ENCODE assay signal across 13 cellular contexts in genomic region chr12:1668833-1669543, GRCh38. TPM values are rescaled to one million over a fixed set of nuclear protein-coding genes. Genes with fewer than 3 reads are reported as not detected.
DNase-seq lines count a peak whose midpoint lies in the region; ATAC-seq, FAIRE-seq and TF ChIP-seq lines count a peak whose summit lies in the region.
"Had no signal": no experiment of that assay in that cellular context is flagged by ENCODE, and none has a peak within 500 bp of the region (broad histone marks: within the 10 kb centered on the region; RNA-seq: fewer than 3 reads in every experiment).

No MANE protein-coding gene starts in this region.

- no peak for TF ChIP-seq CTCF in GM12878 (IDR thresholded peaks at IDR 0.05 in 2 of 3, conservative IDR thresholded peaks at IDR 0.05 in 1 of 3; ENCODE audit: control insufficient read depth in 2 of 3, extremely low read depth in 1 of 3, insufficient read depth in 1 of 3, low read depth in 3 of 3, low read length in 3 of 3)

- 0 out of 2 replicates have a peak overlapping the region, but pooled peaks have one; percentile 29 for H3K9ac ChIP-seq in GM12878 (ENCODE audit: control insufficient read depth, insufficient read depth, low read length)

- H3K27ac Mint-ChIP-seq in activated naive CD4-positive, alpha-beta T cell treated with anti-CD3 and anti-CD28 coated beads, Interleukin-2, amount 10 ng/mL, durations not matched to agents 7 days and 5 days: peak overlapping the region; percentile 44
- H3K27ac Mint-ChIP-seq in naive B cell: peak overlapping the region in 4 of 6 donors; percentile 2 to 65 (median 26)

- peak; percentile 41 for FAIRE-seq in GM12878 (lab: Jason Lieb, UNC)

- H3K9me3 Mint-ChIP-seq in activated naive CD4-positive, alpha-beta T cell treated with anti-CD3 and anti-CD28 coated beads, Interleukin-2, amount 10 ng/mL, durations not matched to agents 7 days and 5 days: no peaks in the 10 kb centered on the region
- peaks cover 0 to 2% (median 0%) of the 10 kb centered on the region in 7 donors for H3K9me3 Mint-ChIP-seq in naive B cell

- TF ChIP-seq EP300 in GM12878 (IDR thresholded peaks at IDR 0.05; ENCODE audit: borderline replicate concordance in 1 of 2, control insufficient read depth in 1 of 2, low read depth in 2 of 2, low read length in 2 of 2): no peak

- no peak overlapping the region for H3K27ac ChIP-seq in GM12878 (ENCODE audit: control insufficient read depth, insufficient read depth)
- H3K27ac ChIP-seq in aorta (ENCODE audit: low read depth in 1 of 2, low read length in 2 of 2): no peak overlapping the region
- H3K27ac ChIP-seq: cardiac muscle cell had no signal

- H3K4me3 ChIP-seq in GM12878 (no peak overlapping the region), aorta (ENCODE audit: low read length in 2 of 2) (no peak overlapping the region)
- H3K4me3 ChIP-seq: cardiac muscle cell, upper lobe of left lung had no signal

- no peak for ATAC-seq in GM12878
- ATAC-seq in naive B cell (ENCODE audit: low read depth in 2 of 2): no peak
- peak; percentile 51 for ATAC-seq in aorta (ENCODE audit: low FRiP score)

- WGBS in GM12878 (ENCODE audit: insufficient coverage, insufficient replicate concordance, low lambda C conversion rate, missing lambda C conversion rate): 23% methylated on average over 18 of the region's 18 CpGs
- 77% methylated on average over 18 of the region's 18 CpGs for WGBS in aorta, 2 donors

- H3K4me1 Mint-ChIP-seq in activated naive CD4-positive, alpha-beta T cell treated with anti-CD3 and anti-CD28 coated beads, Interleukin-2, amount 10 ng/mL, durations not matched to agents 7 days and 5 days: peaks cover 52% of the 10 kb centered on the region
- peaks cover 7 to 23% (median 20%) of the 10 kb centered on the region in 3 donors for H3K4me1 Mint-ChIP-seq in naive B cell

- H3K9me3 ChIP-seq in GM12878 (replicated peaks; ENCODE audit: control insufficient read depth, insufficient read depth, low read length): no peaks in the 10 kb centered on the region
- no peaks in the 10 kb centered on the region for H3K9me3 ChIP-seq in aorta (ENCODE audit: control insufficient read depth, low read length)
- H3K9me3 ChIP-seq: upper lobe of left lung had no signal

- peaks cover 7% of the 10 kb centered on the region for H3K4me1 ChIP-seq in GM12878 (ENCODE audit: control insufficient read depth, insufficient read depth, low read length)
- peaks cover 0 to 4% of the 10 kb centered on the region in 2 donors for H3K4me1 ChIP-seq in aorta (ENCODE audit: control insufficient read depth in 1 of 2, insufficient read depth in 2 of 2, low read length in 2 of 2)

- no peak for DNase-seq in activated naive CD4-positive, alpha-beta T cell treated with anti-CD3 and anti-CD28 coated beads, Interleukin-2, amount 10 ng/mL, durations not matched to agents 7 days and 5 days
- no peak for DNase-seq in activated naive CD4-positive, alpha-beta T cell treated with anti-CD3 and anti-CD28 coated beads, Interleukin-2, amount 50 U/mL, for 16 hours
- no peak for DNase-seq in GM12878 (ENCODE audit: low read depth, low spot score)
- no peak for DNase-seq in naive B cell
- DNase-seq in aorta: no peak
- no peak for DNase-seq in islet precursor cell
- DNase-seq in activated CD4-positive, CD25-positive, alpha-beta regulatory T cell treated with anti-CD3 and anti-CD28 coated beads, Interleukin-2, amount 50 U/mL, for 72 hours: no peak
- no peak for DNase-seq in NCI-H345 treated with DMSO at 0.1 percent for 48 hours (lab: John Stamatoyannopoulos, UW; ENCODE audit: unreplicated experiment)
- DNase-seq: activated CD4-positive, alpha-beta T cell treated with anti-CD3 and anti-CD28 coated beads for 4 hours; H7; NCI-H69 had no signal

- no peaks in the 10 kb centered on the region for H4K20me1 ChIP-seq in GM12878 (ENCODE audit: control insufficient read depth, insufficient read depth)

- SMC1A ChIA-PET in GM12878 (lab: Charles Lee; ENCODE audit: uncharacterized antibody, unreplicated experiment): no interaction called here

- peak overlapping the region; percentile 81 for H2AFZ ChIP-seq in GM12878 (ENCODE audit: control insufficient read depth, low read depth, low read length)

- TF ChIP-seq POLR2A in GM12878 (IDR thresholded peaks at IDR 0.05; ENCODE audit: low read depth, low read length): no peak

- no peaks in the 10 kb centered on the region for H3K36me3 ChIP-seq in GM12878 (ENCODE audit: control insufficient read depth in 2 of 2, insufficient read depth in 2 of 2, low read length in 1 of 2)
- no peaks in the 10 kb centered on the region for H3K36me3 ChIP-seq in aorta (ENCODE audit: control insufficient read depth in 1 of 2, insufficient read depth in 2 of 2, low read length in 1 of 2)
- H3K36me3 ChIP-seq: cardiac muscle cell, upper lobe of left lung had no signal

- POLR2A ChIA-PET in GM12878 (lab: Charles Lee): no interaction called here

- CTCF ChIA-PET in activated naive CD4-positive, alpha-beta T cell treated with anti-CD3 and anti-CD28 coated beads, Interleukin-2, amount 10 ng/mL, durations not matched to agents 7 days and 5 days (lab: Charles Lee): interaction anchor here (1.2 kb wide), 1 partner anchor 16 kb away, joined by 3 read pairs; no protein-coding TSS in a partner anchor
- CTCF ChIA-PET in GM12878 (lab: Yijun Ruan, JAX): interaction anchor here (0.9 kb wide), 1 partner anchor 34 kb away, joined by 3 read pairs; no protein-coding TSS in a partner anchor

- H3K79me2 ChIP-seq in GM12878 (ENCODE audit: control insufficient read depth, insufficient read depth, low read length): no peaks in the 10 kb centered on the region

- RAD21 ChIA-PET in GM12878 (lab: Charles Lee; ENCODE audit: unreplicated experiment): no interaction called here

- no peak for TF ChIP-seq RAD21 in GM12878 (IDR thresholded peaks at IDR 0.05; ENCODE audit: insufficient read depth, low read depth, low read length)

- BruUV-seq in GM12878 (replicated peaks; lab: Mats Ljungman, UMichigan): no TSS peak

- H3K4me3 Mint-ChIP-seq in activated naive CD4-positive, alpha-beta T cell treated with anti-CD3 and anti-CD28 coated beads, Interleukin-2, amount 10 ng/mL, durations not matched to agents 7 days and 5 days: no peak overlapping the region
- H3K4me3 Mint-ChIP-seq in naive B cell: peak overlapping the region in 6 of 8 donors; percentile 28 to 74 (median 54)

- peaks cover 4% of the 10 kb centered on the region for H3K27me3 Mint-ChIP-seq in activated naive CD4-positive, alpha-beta T cell treated with anti-CD3 and anti-CD28 coated beads, Interleukin-2, amount 10 ng/mL, durations not matched to agents 7 days and 5 days
- H3K27me3 Mint-ChIP-seq in naive B cell: no peaks in the 10 kb centered on the region

- no peaks in the 10 kb centered on the region for H3K36me3 Mint-ChIP-seq in activated naive CD4-positive, alpha-beta T cell treated with anti-CD3 and anti-CD28 coated beads, Interleukin-2, amount 10 ng/mL, durations not matched to agents 7 days and 5 days
- H3K36me3 Mint-ChIP-seq in naive B cell: no peaks in the 10 kb centered on the region

- no peak overlapping the region for H3K4me2 ChIP-seq in GM12878 (ENCODE audit: control insufficient read depth, insufficient read depth)

- intact Hi-C loops in GM12878 (cut with micrococcal nuclease; ENCODE audit: unreplicated experiment) (no loop called here), aorta (cut with DNase I) (no loop called here)

- in situ Hi-C loops in GM12878 (cut with MboI): no loop called here

- H3K27me3 ChIP-seq in GM12878 (replicated peaks in 1 of 2; ENCODE audit: control insufficient read depth in 2 of 2, insufficient read depth in 2 of 2, low read length in 1 of 2) (no peaks in the 10 kb centered on the region), aorta (ENCODE audit: control insufficient read depth in 1 of 2, insufficient read depth in 2 of 2, low read length in 1 of 2) (no peaks in the 10 kb centered on the region)
- H3K27me3 ChIP-seq: cardiac muscle cell, upper lobe of left lung had no signal

RNA-seq across cellular contexts. Expression of gene ADIPOR2, which starts 21.9 kb away (rescaled TPM):
- 71.1 and 80.0 TPM in 2 replicates for total RNA-seq in GM12878 (2013; cell fraction: nucleolus; rRNA removed)
- total RNA-seq in GM12878 (2014; rRNA removed): 32.4 and 36.4 TPM in 2 replicates
- 51.5 and 52.1 TPM in 2 replicates for total RNA-seq in GM12878 (2014; rRNA removed; fragmentation: Illumina TruSeq; extraction: Trizol)
- total RNA-seq in GM12878 (2021): 56.7 and 65.0 TPM in 2 replicates
- polyA plus RNA-seq in GM12878 (2011; ENCODE audit: low read depth): 24.0 TPM
- 55.5 and 68.1 TPM in 2 replicates for polyA plus RNA-seq in GM12878 (2011; rRNA removed)
- polyA plus RNA-seq in GM12878 (2011; cell fraction: cytosol; rRNA removed): 32.4 and 37.7 TPM in 2 replicates
- 22.6 and 26.6 TPM in 2 replicates for polyA plus RNA-seq in GM12878 (2011; cell fraction: nucleus; rRNA removed)
- polyA plus RNA-seq in GM12878 (2012): 25.8 and 31.8 TPM in 2 replicates
- polyA plus RNA-seq in GM12878 (2014; fragmentation: Illumina TruSeq; extraction: Trizol): 57.6 and 71.9 TPM in 2 replicates
- 10 to 100 TPM; 15.4 to 18.2 TPM for polyA plus RNA-seq in GM12878 (2014; fragmentation: Nextera tagmentation; extraction: Ambion mirVana)
- polyA plus RNA-seq in GM12878 (2014; rRNA removed): 34.5 and 43.5 TPM in 2 replicates
- polyA plus RNA-seq in GM12878 (2016; fragmentation: Nextera tagmentation; extraction: Ambion mirVana): 10 to 100 TPM in 1 of 2 experiments, 1 to 10 TPM in 1; 8.6 to 10.3 TPM
- polyA minus RNA-seq in GM12878 (2011; rRNA and poly(A)+ RNA removed): 47.2 and 50.3 TPM in 2 replicates
- 15.9 and 16.9 TPM in 2 replicates for polyA minus RNA-seq in GM12878 (2011; cell fraction: cytosol; rRNA and poly(A)+ RNA removed)
- polyA minus RNA-seq in GM12878 (2011; cell fraction: nucleus; rRNA and poly(A)+ RNA removed): 16.0 and 26.6 TPM in 2 replicates
- polyA plus RNA-seq in naive B cell (ENCODE audit: low read depth in 6 of 6): 1 to 10 TPM; 2.4 to 4.2 (median 3.7) TPM
- 10 to 100 TPM; 47.6 to 50.5 TPM for total RNA-seq in aorta
- polyA plus RNA-seq in aorta: 10 to 100 TPM; 14.8 to 15.8 TPM

RNA-seq across cellular contexts. Expression of gene WNT5B, which starts 40.0 kb away (rescaled TPM):
- total RNA-seq in GM12878 (2013; cell fraction: nucleolus; rRNA removed): 2.7 and 3.6 TPM in 2 replicates
- total RNA-seq in GM12878 (2014; rRNA removed): 13.6 and 15.8 TPM in 2 replicates
- 6.4 and 7.5 TPM in 2 replicates for total RNA-seq in GM12878 (2014; rRNA removed; fragmentation: Illumina TruSeq; extraction: Trizol)
- 15.4 and 18.3 TPM in 2 replicates for total RNA-seq in GM12878 (2021)
- polyA plus RNA-seq in GM12878 (2011; ENCODE audit: low read depth): 1.7 TPM
- 2.4 and 4.8 TPM in 2 replicates for polyA plus RNA-seq in GM12878 (2011; rRNA removed)
- polyA plus RNA-seq in GM12878 (2011; cell fraction: cytosol; rRNA removed): 5.6 and 7.3 TPM in 2 replicates
- polyA plus RNA-seq in GM12878 (2011; cell fraction: nucleus; rRNA removed): 8.0 and 9.6 TPM in 2 replicates
- 2.7 and 5.2 TPM in 2 replicates for polyA plus RNA-seq in GM12878 (2012)
- 5.1 and 6.0 TPM in 2 replicates for polyA plus RNA-seq in GM12878 (2014; fragmentation: Illumina TruSeq; extraction: Trizol)
- 1 to 10 TPM in 1 of 2 experiments, under 1 TPM in 1; 0.45 to 1.6 TPM for polyA plus RNA-seq in GM12878 (2014; fragmentation: Nextera tagmentation; extraction: Ambion mirVana)
- polyA plus RNA-seq in GM12878 (2014; rRNA removed): 9.7 and 11.4 TPM in 2 replicates
- polyA plus RNA-seq in GM12878 (2016; fragmentation: Nextera tagmentation; extraction: Ambion mirVana): 1 to 10 TPM; 1.5 to 2.8 TPM
- 3.7 and 12.1 TPM in 2 replicates for polyA minus RNA-seq in GM12878 (2011; rRNA and poly(A)+ RNA removed)
- 2.9 and 3.7 TPM in 2 replicates for polyA minus RNA-seq in GM12878 (2011; cell fraction: cytosol; rRNA and poly(A)+ RNA removed)
- 2.3 and 6.7 TPM in 2 replicates for polyA minus RNA-seq in GM12878 (2011; cell fraction: nucleus; rRNA and poly(A)+ RNA removed)
- not detected for polyA plus RNA-seq in naive B cell (ENCODE audit: low read depth in 6 of 6)
- 10 to 100 TPM in 1 of 2 donors, 1 to 10 TPM in 1; 4.2 to 11.2 TPM for total RNA-seq in aorta
- 1 to 10 TPM in 1 of 2 donors, under 1 TPM in 1; 0.88 to 1.3 TPM for polyA plus RNA-seq in aorta
